Comparison of ENCODE assay signal across 8 cellular contexts in the genomic region with DNA sequence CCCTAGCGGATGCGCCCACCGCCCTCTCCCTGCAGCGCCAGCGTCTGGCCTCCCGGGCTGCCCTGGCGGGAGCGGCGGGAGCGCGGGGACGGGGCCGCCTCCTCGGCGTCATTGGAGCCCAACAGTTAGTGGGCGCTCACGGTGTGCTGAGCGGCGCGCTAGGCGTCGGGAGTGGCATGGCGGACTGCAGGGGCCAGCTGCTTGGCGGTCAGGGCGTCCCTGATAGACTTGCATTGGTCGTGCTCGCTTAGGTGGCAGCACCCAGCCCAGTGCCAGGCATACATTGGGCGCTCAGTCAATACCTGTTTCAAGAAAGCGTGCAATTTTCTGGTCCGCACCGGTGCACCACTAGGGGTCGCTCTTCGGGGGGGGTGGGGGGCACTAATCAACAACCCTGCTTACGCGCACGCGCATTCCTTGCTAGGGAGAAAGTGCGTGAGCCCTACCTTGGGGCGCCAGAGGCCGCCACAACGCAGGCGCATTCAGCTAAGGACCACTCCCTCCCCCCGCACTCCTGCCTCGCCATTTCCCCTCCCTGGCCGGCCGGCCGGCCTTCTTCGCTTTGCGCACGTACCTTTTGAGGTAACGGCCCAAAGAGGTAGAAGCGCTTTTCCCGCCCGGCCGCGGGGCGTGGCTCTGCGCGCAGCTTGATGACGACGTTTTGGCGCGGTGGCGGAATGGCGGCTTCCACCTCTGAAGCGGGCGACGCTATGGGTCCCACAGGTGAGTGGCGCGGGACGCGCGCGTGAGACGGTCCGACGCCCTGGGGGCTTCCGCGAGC. TPM values are rescaled to one million over a fixed set of nuclear protein-coding genes. Genes with fewer than 3 reads are reported as not detected.
DNase-seq lines count a peak whose midpoint lies in the region; ATAC-seq and TF ChIP-seq lines count a peak whose summit lies in the region.

No MANE protein-coding gene starts in this region.

- peaks cover 6% of the 10 kb centered on the region for H3K36me3 ChIP-seq in thymus (ENCODE audit: control insufficient read depth, insufficient read depth)

- peak; percentile 87 for DNase-seq in NCI-H1092 treated with DMSO at 0.1 percent for 48 hours (lab: John Stamatoyannopoulos, UW)
- DNase-seq in head of caudate nucleus = peak; percentile 80 to 96 (median 90)
- DNase-seq in osteocyte (ENCODE audit: extremely low spot score, unreplicated experiment) = peak; percentile 96

- ATAC-seq in HG02642 (IDR thresholded peaks at IDR 0.05; ENCODE audit: poor library complexity, unreplicated experiment) (peak; percentile 75), SK-N-SH treated with all-trans-retinoic acid at 6 μM for 48 hours (peak; percentile 87)

- H3K4me1 Mint-ChIP-seq in activated naive CD8-positive, alpha-beta T cell (ENCODE audit: low read depth) = peaks cover 40% of the 10 kb centered on the region
- H3K4me1 Mint-ChIP-seq in osteocyte (ENCODE audit: unreplicated experiment) = peaks cover 30% of the 10 kb centered on the region

- H3K9me3 Mint-ChIP-seq in activated naive CD8-positive, alpha-beta T cell (ENCODE audit: low read depth) = no peaks in the 10 kb centered on the region
- no peaks in the 10 kb centered on the region for H3K9me3 Mint-ChIP-seq in osteocyte (ENCODE audit: unreplicated experiment)

- H3K27me3 ChIP-seq in thymus (ENCODE audit: control insufficient read depth, insufficient read depth) = no peaks in the 10 kb centered on the region

- H3K27ac ChIP-seq in thymus (ENCODE audit: low read depth) = peak overlapping the region; percentile 92

- H3K27ac Mint-ChIP-seq in activated naive CD8-positive, alpha-beta T cell = peak overlapping the region; percentile 98
- peak overlapping the region; percentile 97 for H3K27ac Mint-ChIP-seq in osteocyte (ENCODE audit: unreplicated experiment)

- peak overlapping the region; percentile 98 for H3K4me3 Mint-ChIP-seq in activated naive CD8-positive, alpha-beta T cell
- peak overlapping the region; percentile 98 for H3K4me3 Mint-ChIP-seq in osteocyte (ENCODE audit: unreplicated experiment)

- under 1% methylated on average over 79 of the region's 79 CpGs for WGBS in thymus

- H3K9me3 ChIP-seq in thymus (ENCODE audit: control insufficient read depth) = no peaks in the 10 kb centered on the region

- peaks cover 9% of the 10 kb centered on the region for H3K4me1 ChIP-seq in thymus (ENCODE audit: control insufficient read depth, insufficient read depth, low read length)

- no peaks in the 10 kb centered on the region for H3K27me3 Mint-ChIP-seq in activated naive CD8-positive, alpha-beta T cell
- no peaks in the 10 kb centered on the region for H3K27me3 Mint-ChIP-seq in osteocyte (ENCODE audit: unreplicated experiment)

- intact Hi-C loops in head of caudate nucleus (cut with DNase I) = no loop called here

- no peaks in the 10 kb centered on the region for H3K36me3 Mint-ChIP-seq in activated naive CD8-positive, alpha-beta T cell
- H3K36me3 Mint-ChIP-seq in osteocyte (ENCODE audit: unreplicated experiment) = no peaks in the 10 kb centered on the region

- peak overlapping the region; percentile 83 for H3K4me3 ChIP-seq in thymus (ENCODE audit: low read length)

- peak; percentile 73 for TF ChIP-seq CTCF in GM12872 (IDR thresholded peaks at IDR 0.05; ENCODE audit: insufficient read depth, low read depth, low read length)
- TF ChIP-seq CTCF in osteocyte (IDR thresholded peaks at IDR 0.05) = peak; percentile 73

TF ChIP-seq in SK-N-SH treated with all-trans-retinoic acid at 6 μM for 48 hours, 23 proteins besides CTCF, POLR2A, EP300 and RAD21:
- TF ChIP-seq ZFP3 (CRISPR knock-in tag; IDR thresholded peaks at IDR 0.05) (0 out of 2 replicates have a peak, but pooled peaks have one; percentile 64), GLIS3 (CRISPR knock-in tag; IDR thresholded peaks at IDR 0.05) (no peak), PPARA (CRISPR knock-in tag; IDR thresholded peaks at IDR 0.05; ENCODE audit: borderline replicate concordance) (no peak), ZNF70 (CRISPR knock-in tag; IDR thresholded peaks at IDR 0.05) (peak; percentile 66; the same call in 1 of the 2 replicates)
- TF ChIP-seq, protein P1, sequence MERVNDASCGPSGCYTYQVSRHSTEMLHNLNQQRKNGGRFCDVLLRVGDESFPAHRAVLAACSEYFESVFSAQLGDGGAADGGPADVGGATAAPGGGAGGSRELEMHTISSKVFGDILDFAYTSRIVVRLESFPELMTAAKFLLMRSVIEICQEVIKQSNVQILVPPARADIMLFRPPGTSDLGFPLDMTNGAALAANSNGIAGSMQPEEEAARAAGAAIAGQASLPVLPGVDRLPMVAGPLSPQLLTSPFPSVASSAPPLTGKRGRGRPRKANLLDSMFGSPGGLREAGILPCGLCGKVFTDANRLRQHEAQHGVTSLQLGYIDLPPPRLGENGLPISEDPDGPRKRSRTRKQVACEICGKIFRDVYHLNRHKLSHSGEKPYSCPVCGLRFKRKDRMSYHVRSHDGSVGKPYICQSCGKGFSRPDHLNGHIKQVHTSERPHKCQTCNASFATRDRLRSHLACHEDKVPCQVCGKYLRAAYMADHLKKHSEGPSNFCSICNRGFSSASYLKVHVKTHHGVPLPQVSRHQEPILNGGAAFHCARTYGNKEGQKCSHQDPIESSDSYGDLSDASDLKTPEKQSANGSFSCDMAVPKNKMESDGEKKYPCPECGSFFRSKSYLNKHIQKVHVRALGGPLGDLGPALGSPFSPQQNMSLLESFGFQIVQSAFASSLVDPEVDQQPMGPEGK (CRISPR knock-in tag; IDR thresholded peaks at IDR 0.05; ENCODE audit: borderline replicate concordance) = peak; percentile 87; the same call in 1 of the 2 replicates
- TF ChIP-seq, protein P2, sequence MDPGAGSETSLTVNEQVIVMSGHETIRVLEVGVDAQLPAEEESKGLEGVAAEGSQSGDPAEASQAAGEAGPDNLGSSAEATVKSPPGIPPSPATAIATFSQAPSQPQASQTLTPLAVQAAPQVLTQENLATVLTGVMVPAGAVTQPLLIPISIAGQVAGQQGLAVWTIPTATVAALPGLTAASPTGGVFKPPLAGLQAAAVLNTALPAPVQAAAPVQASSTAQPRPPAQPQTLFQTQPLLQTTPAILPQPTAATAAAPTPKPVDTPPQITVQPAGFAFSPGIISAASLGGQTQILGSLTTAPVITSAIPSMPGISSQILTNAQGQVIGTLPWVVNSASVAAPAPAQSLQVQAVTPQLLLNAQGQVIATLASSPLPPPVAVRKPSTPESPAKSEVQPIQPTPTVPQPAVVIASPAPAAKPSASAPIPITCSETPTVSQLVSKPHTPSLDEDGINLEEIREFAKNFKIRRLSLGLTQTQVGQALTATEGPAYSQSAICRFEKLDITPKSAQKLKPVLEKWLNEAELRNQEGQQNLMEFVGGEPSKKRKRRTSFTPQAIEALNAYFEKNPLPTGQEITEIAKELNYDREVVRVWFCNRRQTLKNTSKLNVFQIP (CRISPR knock-in tag; IDR thresholded peaks at IDR 0.05; ENCODE audit: borderline replicate concordance, low read depth) = no peak

RNA-seq across cellular contexts. Expression of a gene that starts 0.4 kb away (rescaled TPM):
- 106 and 110 TPM in 2 replicates for total RNA-seq in osteocyte
- polyA plus RNA-seq in thymus = 111 TPM

RNA-seq across cellular contexts. Expression of a gene that starts 16.7 kb away (rescaled TPM):
- total RNA-seq in osteocyte = not detected in 2 replicates
- polyA plus RNA-seq in thymus = 4.1 TPM

RNA-seq across cellular contexts. Expression of a gene that starts 35.1 kb away (rescaled TPM):
- 1.8 and 2.4 TPM in 2 replicates for total RNA-seq in osteocyte
- polyA plus RNA-seq in thymus = 35.1 TPM

Comparison
In these comparisons a context has a peak if more than half of its experiments do, and no peak if none do; other contexts are left out.
1. Peak in every context shown above with its lines: DNase-seq, ATAC-seq, H3K4me3 ChIP-seq and H3K27ac ChIP-seq.